ENCODE assay signal across 20 cellular contexts in genomic region chr22:47389201-47389600, GRCh38.
"Had no signal": no experiment of that assay in that cellular context is flagged by ENCODE, and none has a peak within 500 bp of the region (broad histone marks: within the 10 kb centered on the region; RNA-seq: fewer than 3 reads in every experiment).

No MANE protein-coding gene starts in this region.

- H3K4me3 ChIP-seq: PC-9, Peyer's patch had no signal

- DNase-seq: KBM-7, MV-4-11, NCI-H1048, NCI-H1105, NCI-H1417, NCI-H146, NCI-H1694 treated with DMSO at 0.1 percent for 48 hours, NCI-H1930, NCI-H2081, NCI-H2107, NCI-H2227 treated with DMSO at 0.1 percent for 48 hours, NCI-H524, NCI-H526 treated with DMSO at 0.1 percent for 48 hours, NCI-H774, PC-9, Peyer's patch, SHP77, SK-N-SH, SW 1271 had no signal

- H3K36me3 ChIP-seq: Peyer's patch had no signal

- H3K9me3 ChIP-seq: Peyer's patch, SK-N-SH had no signal

- H3K27ac ChIP-seq: HL-60, PC-9, Peyer's patch had no signal

- H3K4me1 ChIP-seq: Peyer's patch had no signal

- H3K27me3 ChIP-seq: Peyer's patch had no signal
